In the genomic region with DNA sequence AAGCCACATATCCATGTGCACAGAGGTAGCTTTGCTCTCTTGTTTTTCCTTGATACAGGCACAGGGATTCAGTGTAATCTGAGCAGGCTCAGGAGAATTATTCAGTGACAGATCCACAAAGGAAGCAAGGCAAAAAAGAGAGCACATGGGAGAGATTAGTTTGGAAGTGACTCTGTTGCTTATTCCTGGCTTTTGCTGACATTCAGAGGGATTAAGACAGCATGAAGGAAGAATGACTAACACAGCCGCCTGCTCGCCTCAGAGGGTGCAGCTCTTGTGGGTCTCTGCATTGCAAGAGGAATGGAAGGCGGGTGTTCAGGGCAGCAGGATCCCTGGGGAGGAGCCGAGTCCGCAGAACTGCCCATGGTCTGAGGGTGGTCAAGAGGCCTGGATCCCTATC, we compare ENCODE assay signal across 2 cellular contexts.
TF ChIP-seq lines count a peak whose summit lies in the region.

No MANE protein-coding gene starts in this region.

TF ChIP-seq in H1, 55 proteins besides CTCF, POLR2A, EP300 and RAD21 (continued from another document):
- TF ChIP-seq, protein P1, sequence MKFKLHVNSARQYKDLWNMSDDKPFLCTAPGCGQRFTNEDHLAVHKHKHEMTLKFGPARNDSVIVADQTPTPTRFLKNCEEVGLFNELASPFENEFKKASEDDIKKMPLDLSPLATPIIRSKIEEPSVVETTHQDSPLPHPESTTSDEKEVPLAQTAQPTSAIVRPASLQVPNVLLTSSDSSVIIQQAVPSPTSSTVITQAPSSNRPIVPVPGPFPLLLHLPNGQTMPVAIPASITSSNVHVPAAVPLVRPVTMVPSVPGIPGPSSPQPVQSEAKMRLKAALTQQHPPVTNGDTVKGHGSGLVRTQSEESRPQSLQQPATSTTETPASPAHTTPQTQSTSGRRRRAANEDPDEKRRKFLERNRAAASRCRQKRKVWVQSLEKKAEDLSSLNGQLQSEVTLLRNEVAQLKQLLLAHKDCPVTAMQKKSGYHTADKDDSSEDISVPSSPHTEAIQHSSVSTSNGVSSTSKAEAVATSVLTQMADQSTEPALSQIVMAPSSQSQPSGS (IDR thresholded peaks at IDR 0.05; ENCODE audit: low read length): no peak
- no peak for TF ChIP-seq JUND (IDR thresholded peaks at IDR 0.05; ENCODE audit: low read length)
- TF ChIP-seq CTBP2 (IDR thresholded peaks at IDR 0.05; ENCODE audit: borderline replicate concordance, insufficient read depth, insufficient read length, low read length): no peak
- no peak for TF ChIP-seq JUN (IDR thresholded peaks at IDR 0.05; ENCODE audit: low read depth, low read length)
- no peak for TF ChIP-seq CHD1 (IDR thresholded peaks at IDR 0.05; ENCODE audit: low read depth, low read length)
- TF ChIP-seq SRF (IDR thresholded peaks at IDR 0.05; ENCODE audit: low read depth, low read length): no peak
- TF ChIP-seq SP2 (IDR thresholded peaks at IDR 0.05; ENCODE audit: low read length): no peak
- TF ChIP-seq RXRA (IDR thresholded peaks at IDR 0.05; ENCODE audit: insufficient read depth, low read depth, low read length): no peak
- TF ChIP-seq, protein P2, sequence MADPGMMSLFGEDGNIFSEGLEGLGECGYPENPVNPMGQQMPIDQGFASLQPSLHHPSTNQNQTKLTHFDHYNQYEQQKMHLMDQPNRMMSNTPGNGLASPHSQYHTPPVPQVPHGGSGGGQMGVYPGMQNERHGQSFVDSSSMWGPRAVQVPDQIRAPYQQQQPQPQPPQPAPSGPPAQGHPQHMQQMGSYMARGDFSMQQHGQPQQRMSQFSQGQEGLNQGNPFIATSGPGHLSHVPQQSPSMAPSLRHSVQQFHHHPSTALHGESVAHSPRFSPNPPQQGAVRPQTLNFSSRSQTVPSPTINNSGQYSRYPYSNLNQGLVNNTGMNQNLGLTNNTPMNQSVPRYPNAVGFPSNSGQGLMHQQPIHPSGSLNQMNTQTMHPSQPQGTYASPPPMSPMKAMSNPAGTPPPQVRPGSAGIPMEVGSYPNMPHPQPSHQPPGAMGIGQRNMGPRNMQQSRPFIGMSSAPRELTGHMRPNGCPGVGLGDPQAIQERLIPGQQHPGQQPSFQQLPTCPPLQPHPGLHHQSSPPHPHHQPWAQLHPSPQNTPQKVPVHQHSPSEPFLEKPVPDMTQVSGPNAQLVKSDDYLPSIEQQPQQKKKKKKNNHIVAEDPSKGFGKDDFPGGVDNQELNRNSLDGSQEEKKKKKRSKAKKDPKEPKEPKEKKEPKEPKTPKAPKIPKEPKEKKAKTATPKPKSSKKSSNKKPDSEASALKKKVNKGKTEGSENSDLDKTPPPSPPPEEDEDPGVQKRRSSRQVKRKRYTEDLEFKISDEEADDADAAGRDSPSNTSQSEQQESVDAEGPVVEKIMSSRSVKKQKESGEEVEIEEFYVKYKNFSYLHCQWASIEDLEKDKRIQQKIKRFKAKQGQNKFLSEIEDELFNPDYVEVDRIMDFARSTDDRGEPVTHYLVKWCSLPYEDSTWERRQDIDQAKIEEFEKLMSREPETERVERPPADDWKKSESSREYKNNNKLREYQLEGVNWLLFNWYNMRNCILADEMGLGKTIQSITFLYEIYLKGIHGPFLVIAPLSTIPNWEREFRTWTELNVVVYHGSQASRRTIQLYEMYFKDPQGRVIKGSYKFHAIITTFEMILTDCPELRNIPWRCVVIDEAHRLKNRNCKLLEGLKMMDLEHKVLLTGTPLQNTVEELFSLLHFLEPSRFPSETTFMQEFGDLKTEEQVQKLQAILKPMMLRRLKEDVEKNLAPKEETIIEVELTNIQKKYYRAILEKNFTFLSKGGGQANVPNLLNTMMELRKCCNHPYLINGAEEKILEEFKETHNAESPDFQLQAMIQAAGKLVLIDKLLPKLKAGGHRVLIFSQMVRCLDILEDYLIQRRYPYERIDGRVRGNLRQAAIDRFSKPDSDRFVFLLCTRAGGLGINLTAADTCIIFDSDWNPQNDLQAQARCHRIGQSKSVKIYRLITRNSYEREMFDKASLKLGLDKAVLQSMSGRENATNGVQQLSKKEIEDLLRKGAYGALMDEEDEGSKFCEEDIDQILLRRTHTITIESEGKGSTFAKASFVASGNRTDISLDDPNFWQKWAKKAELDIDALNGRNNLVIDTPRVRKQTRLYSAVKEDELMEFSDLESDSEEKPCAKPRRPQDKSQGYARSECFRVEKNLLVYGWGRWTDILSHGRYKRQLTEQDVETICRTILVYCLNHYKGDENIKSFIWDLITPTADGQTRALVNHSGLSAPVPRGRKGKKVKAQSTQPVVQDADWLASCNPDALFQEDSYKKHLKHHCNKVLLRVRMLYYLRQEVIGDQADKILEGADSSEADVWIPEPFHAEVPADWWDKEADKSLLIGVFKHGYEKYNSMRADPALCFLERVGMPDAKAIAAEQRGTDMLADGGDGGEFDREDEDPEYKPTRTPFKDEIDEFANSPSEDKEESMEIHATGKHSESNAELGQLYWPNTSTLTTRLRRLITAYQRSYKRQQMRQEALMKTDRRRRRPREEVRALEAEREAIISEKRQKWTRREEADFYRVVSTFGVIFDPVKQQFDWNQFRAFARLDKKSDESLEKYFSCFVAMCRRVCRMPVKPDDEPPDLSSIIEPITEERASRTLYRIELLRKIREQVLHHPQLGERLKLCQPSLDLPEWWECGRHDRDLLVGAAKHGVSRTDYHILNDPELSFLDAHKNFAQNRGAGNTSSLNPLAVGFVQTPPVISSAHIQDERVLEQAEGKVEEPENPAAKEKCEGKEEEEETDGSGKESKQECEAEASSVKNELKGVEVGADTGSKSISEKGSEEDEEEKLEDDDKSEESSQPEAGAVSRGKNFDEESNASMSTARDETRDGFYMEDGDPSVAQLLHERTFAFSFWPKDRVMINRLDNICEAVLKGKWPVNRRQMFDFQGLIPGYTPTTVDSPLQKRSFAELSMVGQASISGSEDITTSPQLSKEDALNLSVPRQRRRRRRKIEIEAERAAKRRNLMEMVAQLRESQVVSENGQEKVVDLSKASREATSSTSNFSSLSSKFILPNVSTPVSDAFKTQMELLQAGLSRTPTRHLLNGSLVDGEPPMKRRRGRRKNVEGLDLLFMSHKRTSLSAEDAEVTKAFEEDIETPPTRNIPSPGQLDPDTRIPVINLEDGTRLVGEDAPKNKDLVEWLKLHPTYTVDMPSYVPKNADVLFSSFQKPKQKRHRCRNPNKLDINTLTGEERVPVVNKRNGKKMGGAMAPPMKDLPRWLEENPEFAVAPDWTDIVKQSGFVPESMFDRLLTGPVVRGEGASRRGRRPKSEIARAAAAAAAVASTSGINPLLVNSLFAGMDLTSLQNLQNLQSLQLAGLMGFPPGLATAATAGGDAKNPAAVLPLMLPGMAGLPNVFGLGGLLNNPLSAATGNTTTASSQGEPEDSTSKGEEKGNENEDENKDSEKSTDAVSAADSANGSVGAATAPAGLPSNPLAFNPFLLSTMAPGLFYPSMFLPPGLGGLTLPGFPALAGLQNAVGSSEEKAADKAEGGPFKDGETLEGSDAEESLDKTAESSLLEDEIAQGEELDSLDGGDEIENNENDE (IDR thresholded peaks at IDR 0.05; ENCODE audit: insufficient replicate concordance, low read length): no peak
- TF ChIP-seq BRCA1 (IDR thresholded peaks at IDR 0.05; ENCODE audit: low read depth, low read length): no peak
TF ChIP-seq in H1: peak in this region for 0.

TF ChIP-seq in neural cell, 6 proteins besides CTCF, POLR2A, EP300 and RAD21 (continued from another document):
- TF ChIP-seq, protein P3, sequence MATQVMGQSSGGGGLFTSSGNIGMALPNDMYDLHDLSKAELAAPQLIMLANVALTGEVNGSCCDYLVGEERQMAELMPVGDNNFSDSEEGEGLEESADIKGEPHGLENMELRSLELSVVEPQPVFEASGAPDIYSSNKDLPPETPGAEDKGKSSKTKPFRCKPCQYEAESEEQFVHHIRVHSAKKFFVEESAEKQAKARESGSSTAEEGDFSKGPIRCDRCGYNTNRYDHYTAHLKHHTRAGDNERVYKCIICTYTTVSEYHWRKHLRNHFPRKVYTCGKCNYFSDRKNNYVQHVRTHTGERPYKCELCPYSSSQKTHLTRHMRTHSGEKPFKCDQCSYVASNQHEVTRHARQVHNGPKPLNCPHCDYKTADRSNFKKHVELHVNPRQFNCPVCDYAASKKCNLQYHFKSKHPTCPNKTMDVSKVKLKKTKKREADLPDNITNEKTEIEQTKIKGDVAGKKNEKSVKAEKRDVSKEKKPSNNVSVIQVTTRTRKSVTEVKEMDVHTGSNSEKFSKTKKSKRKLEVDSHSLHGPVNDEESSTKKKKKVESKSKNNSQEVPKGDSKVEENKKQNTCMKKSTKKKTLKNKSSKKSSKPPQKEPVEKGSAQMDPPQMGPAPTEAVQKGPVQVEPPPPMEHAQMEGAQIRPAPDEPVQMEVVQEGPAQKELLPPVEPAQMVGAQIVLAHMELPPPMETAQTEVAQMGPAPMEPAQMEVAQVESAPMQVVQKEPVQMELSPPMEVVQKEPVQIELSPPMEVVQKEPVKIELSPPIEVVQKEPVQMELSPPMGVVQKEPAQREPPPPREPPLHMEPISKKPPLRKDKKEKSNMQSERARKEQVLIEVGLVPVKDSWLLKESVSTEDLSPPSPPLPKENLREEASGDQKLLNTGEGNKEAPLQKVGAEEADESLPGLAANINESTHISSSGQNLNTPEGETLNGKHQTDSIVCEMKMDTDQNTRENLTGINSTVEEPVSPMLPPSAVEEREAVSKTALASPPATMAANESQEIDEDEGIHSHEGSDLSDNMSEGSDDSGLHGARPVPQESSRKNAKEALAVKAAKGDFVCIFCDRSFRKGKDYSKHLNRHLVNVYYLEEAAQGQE (IDR thresholded peaks at IDR 0.05; ENCODE audit: borderline replicate concordance): peak; percentile 81
- TF ChIP-seq SMC3 (conservative IDR thresholded peaks at IDR 0.05; ENCODE audit: poor library complexity) (no peak), POLR2AphosphoS5 (IDR thresholded peaks at IDR 0.05) (peak; percentile 8)
